1 cellular context compared by ENCODE assay signal in genomic region chr1:180343931-180344406, GRCh38.
A peak's percentile ranks its signal among the peaks of the same experiment; 100 is the strongest.
TF ChIP-seq lines count a peak whose summit lies in the region.

No MANE protein-coding gene starts in this region.

TF ChIP-seq in HEK293, 187 proteins besides CTCF, POLR2A, EP300 and RAD21 (continued from another document and continues in another):
- no peak for TF ChIP-seq ZNF707 (tag by site-specific recombination; IDR thresholded peaks at IDR 0.05)
- TF ChIP-seq ELK4 (IDR thresholded peaks at IDR 0.05; ENCODE audit: borderline replicate concordance, low read depth, low read length): no peak
- TF ChIP-seq GLIS1 (tag by site-specific recombination; IDR thresholded peaks at IDR 0.05): peak; percentile 47
- TF ChIP-seq ZNF146 (tag by site-specific recombination; IDR thresholded peaks at IDR 0.05): no peak
- no peak for TF ChIP-seq ZNF792 (tag by site-specific recombination; IDR thresholded peaks at IDR 0.05)
- no peak for TF ChIP-seq ZFP41 (tag by site-specific recombination; IDR thresholded peaks at IDR 0.05; ENCODE audit: borderline replicate concordance)
- peak; percentile 40; the same call in 1 of the 2 replicates for TF ChIP-seq MZF1 (tag by site-specific recombination; IDR thresholded peaks at IDR 0.05; ENCODE audit: borderline replicate concordance)
- no peak for TF ChIP-seq AEBP2 (tag by site-specific recombination; IDR thresholded peaks at IDR 0.05; ENCODE audit: borderline replicate concordance)
- no peak for TF ChIP-seq KLF1 (tag by site-specific recombination; IDR thresholded peaks at IDR 0.05)
- 0 out of 2 replicates have a peak, but pooled peaks have one; percentile 30 for TF ChIP-seq ZSCAN23 (tag by site-specific recombination; IDR thresholded peaks at IDR 0.05)
- no peak for TF ChIP-seq ZNF19 (tag by site-specific recombination; IDR thresholded peaks at IDR 0.05; ENCODE audit: low read depth)
- TF ChIP-seq ZNF394 (tag by site-specific recombination; IDR thresholded peaks at IDR 0.05; ENCODE audit: borderline replicate concordance): peak; percentile 38; the same call in 1 of the 2 replicates
- TF ChIP-seq ZNF473 (tag by site-specific recombination; IDR thresholded peaks at IDR 0.05): no peak
- no peak for TF ChIP-seq ZNF239 (tag by site-specific recombination; IDR thresholded peaks at IDR 0.05)
- TF ChIP-seq PATZ1 (tag by site-specific recombination; IDR thresholded peaks at IDR 0.05): peak; percentile 27; the same call in 1 of the 2 replicates
- peak; percentile 51 for TF ChIP-seq ZNF18 (tag by site-specific recombination; IDR thresholded peaks at IDR 0.05)
- no peak for TF ChIP-seq ZNF624 (tag by site-specific recombination; IDR thresholded peaks at IDR 0.05)
- TF ChIP-seq ZXDB (tag by site-specific recombination; IDR thresholded peaks at IDR 0.05): peak; percentile 86
- peak; percentile 69; the same call in 1 of the 2 replicates for TF ChIP-seq ZNF362 (tag by site-specific recombination; IDR thresholded peaks at IDR 0.05)
- TF ChIP-seq ZNF629 (tag by site-specific recombination; IDR thresholded peaks at IDR 0.05): peak; percentile 69; the same call in 1 of the 2 replicates
- peak; percentile 52 for TF ChIP-seq IKZF3 (tag by site-specific recombination; IDR thresholded peaks at IDR 0.05)
- no peak for TF ChIP-seq ZNF311 (tag by site-specific recombination; IDR thresholded peaks at IDR 0.05; ENCODE audit: borderline replicate concordance)
- TF ChIP-seq ZNF350 (tag by site-specific recombination; IDR thresholded peaks at IDR 0.05): no peak
- TF ChIP-seq OSR2 (tag by site-specific recombination; IDR thresholded peaks at IDR 0.05): peak; percentile 100
- peak; percentile 82; the same call in 1 of the 2 replicates for TF ChIP-seq OVOL3 (tag by site-specific recombination; IDR thresholded peaks at IDR 0.05)
- no peak for TF ChIP-seq ZBTB49 (tag by site-specific recombination; IDR thresholded peaks at IDR 0.05; ENCODE audit: low read depth)
- 0 out of 2 replicates have a peak, but pooled peaks have one; percentile 76 for TF ChIP-seq BCL11A (tag by site-specific recombination; IDR thresholded peaks at IDR 0.05; ENCODE audit: low read depth)
- TF ChIP-seq ZNF768 (tag by site-specific recombination; IDR thresholded peaks at IDR 0.05): no peak; the same call in 1 of the 2 replicates
- TF ChIP-seq ZNF626 (tag by site-specific recombination; IDR thresholded peaks at IDR 0.05): no peak
- peak; percentile 57 for TF ChIP-seq ZNF366 (tag by site-specific recombination; conservative IDR thresholded peaks at IDR 0.05)
- peak; percentile 29; the same call in 1 of the 2 replicates for TF ChIP-seq ZNF600 (tag by site-specific recombination; IDR thresholded peaks at IDR 0.05)
- 0 out of 2 replicates have a peak, but pooled peaks have one; percentile 37 for TF ChIP-seq INSM2 (tag by site-specific recombination; IDR thresholded peaks at IDR 0.05)
- no peak for TF ChIP-seq ZNF664 (tag by site-specific recombination; IDR thresholded peaks at IDR 0.05)
- TF ChIP-seq ZNF76 (tag by site-specific recombination; IDR thresholded peaks at IDR 0.05; ENCODE audit: borderline replicate concordance, low read depth): no peak
- no peak for TF ChIP-seq HIC1 (tag by site-specific recombination; IDR thresholded peaks at IDR 0.05)
- TF ChIP-seq ZNF2 (tag by site-specific recombination; IDR thresholded peaks at IDR 0.05): peak; percentile 70
- no peak for TF ChIP-seq ZSCAN5A (tag by site-specific recombination; IDR thresholded peaks at IDR 0.05)
- TF ChIP-seq ZNF658 (tag by site-specific recombination; IDR thresholded peaks at IDR 0.05): no peak
- TF ChIP-seq ZNF48 (tag by site-specific recombination; IDR thresholded peaks at IDR 0.05): no peak
- TF ChIP-seq RBAK (tag by site-specific recombination; IDR thresholded peaks at IDR 0.05): no peak
- TF ChIP-seq ZNF341 (tag by site-specific recombination; IDR thresholded peaks at IDR 0.05; ENCODE audit: low read depth): no peak
- TF ChIP-seq ZBTB20 (tag by site-specific recombination; IDR thresholded peaks at IDR 0.05): no peak
- peak; percentile 100 for TF ChIP-seq SCRT1 (tag by site-specific recombination; IDR thresholded peaks at IDR 0.05; ENCODE audit: borderline replicate concordance)
- 0 out of 2 replicates have a peak, but pooled peaks have one; percentile 31 for TF ChIP-seq ZNF335 (tag by site-specific recombination; conservative IDR thresholded peaks at IDR 0.05)
- no peak for TF ChIP-seq ZNF121 (tag by site-specific recombination; IDR thresholded peaks at IDR 0.05)
- no peak for TF ChIP-seq ZNF639 (tag by site-specific recombination; IDR thresholded peaks at IDR 0.05)
- TF ChIP-seq ZNF501 (tag by site-specific recombination; IDR thresholded peaks at IDR 0.05): 0 out of 2 replicates have a peak, but pooled peaks have one; percentile 55
